Comparison of ENCODE assay signal across 2 cellular contexts in the genomic region with DNA sequence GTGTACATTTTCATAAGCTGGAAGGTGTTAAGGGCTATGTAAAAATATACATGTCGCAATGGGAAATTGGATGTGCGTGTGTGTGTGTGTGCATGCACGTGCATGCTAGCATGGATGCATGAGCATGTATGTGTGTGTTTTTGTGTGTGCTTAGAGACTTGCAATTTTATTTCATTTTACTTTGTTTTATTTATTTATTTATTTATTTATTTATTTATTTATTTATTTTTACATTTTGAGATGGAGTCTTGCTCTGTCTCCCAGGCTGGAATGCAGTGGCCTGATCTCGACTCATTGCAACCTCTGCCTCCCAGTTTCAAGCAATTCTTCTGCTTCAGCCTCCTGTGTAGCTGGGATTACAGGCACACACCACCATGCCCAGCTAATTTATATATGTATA. TPM values are rescaled to one million over a fixed set of nuclear protein-coding genes. Genes with fewer than 3 reads are reported as not detected.
"Had no signal": no experiment of that assay in that cellular context is flagged by ENCODE, and none has a peak within 500 bp of the region (broad histone marks: within the 10 kb centered on the region; RNA-seq: fewer than 3 reads in every experiment).

No MANE protein-coding gene starts in this region.

RNA-seq across cellular contexts. Expression of a gene that starts 50.4 kb away (rescaled TPM):
- polyA plus RNA-seq: stomach, urinary bladder had no signal
